In genomic region chr9:91426123-91426745, GRCh38 we compare ENCODE assay signal across 8 cellular contexts. TPM values are rescaled to one million over a fixed set of nuclear protein-coding genes. Genes with fewer than 3 reads are reported as not detected.
A peak's percentile ranks its signal among the peaks of the same experiment; 100 is the strongest.
DNase-seq lines count a peak whose midpoint lies in the region; ATAC-seq and TF ChIP-seq lines count a peak whose summit lies in the region.

No MANE protein-coding gene starts in this region.

- H3K4me3 ChIP-seq in muscle layer of colon (ENCODE audit: low read depth in 1 of 2, low read length in 2 of 2) = no peak overlapping the region

- in situ Hi-C loops in ACHN (cut with HindIII; ENCODE audit: low pct_ligation_motif_present, low pct_unique_long_range_greater_than_20kb, low sequenced_read_pairs) = no loop called here

- POLR2A ChIA-PET in MCF 10A (lab: Yijun Ruan, JAX) = interaction anchor here (0.6 to 11.8 kb wide), 26 partner anchors 7 to 521 kb away, joined by 3 to 124 read pairs (median 4); partner anchors contain the start of gene AUH

- intact Hi-C loops in MCF 10A (cut with micrococcal nuclease) = loop anchor here (1.0 to 10.0 kb wide), 4 partner anchors 151 to 511 kb away; no protein-coding TSS in a partner anchor

- no peak overlapping the region for H3K9ac ChIP-seq in muscle layer of colon (ENCODE audit: low read length)

- no TSS peak for BruUV-seq in MCF 10A (replicated peaks; lab: Mats Ljungman, UMichigan)

- H3K9me3 Mint-ChIP-seq in MCF 10A (ENCODE audit: unreplicated experiment) = no peaks in the 10 kb centered on the region

- TF ChIP-seq CTCF in MCF 10A (IDR thresholded peaks at IDR 0.05; ENCODE audit: unreplicated experiment) = peak; percentile 50

- CTCF ChIA-PET in MCF 10A (lab: Yijun Ruan, JAX) = interaction anchor here (0.5 to 4.6 kb wide), 33 partner anchors 9 to 511 kb away, joined by 3 to 68 read pairs (median 3); no protein-coding TSS in a partner anchor

- H3K36me3 ChIP-seq in muscle layer of colon (ENCODE audit: insufficient read depth, low read length) = no peaks in the 10 kb centered on the region

- no peak overlapping the region for H3K27ac Mint-ChIP-seq in MCF 10A (ENCODE audit: low read depth, unreplicated experiment)

- H3K9me3 ChIP-seq in muscle layer of colon (ENCODE audit: low read length) = no peaks in the 10 kb centered on the region

- no peaks in the 10 kb centered on the region for H3K27me3 Mint-ChIP-seq in MCF 10A (ENCODE audit: insufficient read depth, unreplicated experiment)

- H3K36me3 Mint-ChIP-seq in MCF 10A (ENCODE audit: insufficient read depth, unreplicated experiment) = peaks cover 17% of the 10 kb centered on the region

- no peaks in the 10 kb centered on the region for H3K27me3 ChIP-seq in muscle layer of colon (ENCODE audit: control insufficient read depth in 1 of 2, insufficient read depth in 2 of 2, low read length in 2 of 2)

- DNase-seq in ACHN = peak; percentile 64
- peak; percentile 73 for DNase-seq in ELR (ENCODE audit: low read depth)
- DNase-seq in NCI-H2196 treated with DMSO at 0.1 percent for 48 hours (lab: John Stamatoyannopoulos, UW; ENCODE audit: unreplicated experiment) = peak; percentile 48
- DNase-seq in MCF 10A (ENCODE audit: unreplicated experiment) = peak; percentile 72
- no peak for DNase-seq in islet precursor cell

- H3K27ac ChIP-seq in muscle layer of colon (ENCODE audit: low read depth, low read length) = peak overlapping the region; percentile 95

- peak overlapping the region; percentile 100 for H3K4me3 Mint-ChIP-seq in MCF 10A (ENCODE audit: unreplicated experiment)

- peaks cover 41% of the 10 kb centered on the region for H3K4me1 Mint-ChIP-seq in MCF 10A (ENCODE audit: insufficient read depth, unreplicated experiment)

- no peak for ATAC-seq in GM18858 (IDR thresholded peaks at IDR 0.05; ENCODE audit: unreplicated experiment)
- no peak for ATAC-seq in HG02588 (IDR thresholded peaks at IDR 0.05; ENCODE audit: unreplicated experiment)

- peaks cover 5% of the 10 kb centered on the region for H3K4me1 ChIP-seq in muscle layer of colon (ENCODE audit: insufficient read depth, low read length)

RNA-seq across cellular contexts. Expression of gene NFIL3, which starts 2.6 kb away (rescaled TPM):
- 70.4 and 76.8 TPM in 2 replicates for total RNA-seq in MCF 10A (2022)
